19 cellular contexts compared by ENCODE assay signal in genomic region chr13:33244210-33244906, GRCh38. TPM values are rescaled to one million over a fixed set of nuclear protein-coding genes. Genes with fewer than 3 reads are reported as not detected.
DNase-seq lines count a peak whose midpoint lies in the region; ATAC-seq, FAIRE-seq and TF ChIP-seq lines count a peak whose summit lies in the region.
"Had no signal": no experiment of that assay in that cellular context is flagged by ENCODE, and none has a peak within 500 bp of the region (broad histone marks: within the 10 kb centered on the region; RNA-seq: fewer than 3 reads in every experiment).

No MANE protein-coding gene starts in this region.

- TF ChIP-seq POLR2A in IMR-90 (IDR thresholded peaks at IDR 0.05; ENCODE audit: low read depth, low read length), result no peak
- TF ChIP-seq POLR2A in heart left ventricle (IDR thresholded peaks at IDR 0.05), result no peak

- H3K27me3 ChIP-seq in IMR-90 (ENCODE audit: control insufficient read depth, insufficient read depth, low read length) (no peaks in the 10 kb centered on the region), astrocyte (ENCODE audit: insufficient read depth, low read length) (no peaks in the 10 kb centered on the region), heart left ventricle (no peaks in the 10 kb centered on the region)

- H4K5ac ChIP-seq in IMR-90 (ENCODE audit: low read depth, low read length), result peak overlapping the region; percentile 68; the same call in 1 of the 2 replicates

- peak overlapping the region; percentile 7; the same call in 1 of the 2 replicates for H3K18ac ChIP-seq in IMR-90 (ENCODE audit: low read depth, low read length)

- ATAC-seq in IMR-90 (ENCODE audit: low read depth) (no peak), heart left ventricle (peak in 3 of 4 donors; percentile 57 to 80 (median 62)), HG03460 (IDR thresholded peaks at IDR 0.05; ENCODE audit: unreplicated experiment) (no peak)

- peaks cover 39% of the 10 kb centered on the region for H3K4me1 Mint-ChIP-seq in astrocyte (ENCODE audit: low read depth, unreplicated experiment)
- no peaks in the 10 kb centered on the region for H3K4me1 Mint-ChIP-seq in nephron progenitor cell

- POLR2A ChIA-PET in IMR-90 (lab: Charles Lee; ENCODE audit: unreplicated experiment), result no interaction called here

- H2BK20ac ChIP-seq in IMR-90 (ENCODE audit: low read depth, low read length), result peak overlapping the region; percentile 39; the same call in 1 of the 2 replicates

- H3K27me3 Mint-ChIP-seq in astrocyte (ENCODE audit: low read depth, unreplicated experiment), result no peaks in the 10 kb centered on the region
- peaks cover 9% of the 10 kb centered on the region for H3K27me3 Mint-ChIP-seq in nephron progenitor cell (ENCODE audit: low read depth, poor library complexity)

- peak overlapping the region; percentile 34; the same call in 1 of the 2 replicates for H3K4ac ChIP-seq in IMR-90 (ENCODE audit: low read depth, low read length)

- no peaks in the 10 kb centered on the region for H4K20me1 ChIP-seq in IMR-90 (ENCODE audit: insufficient read depth, low read length)
- H4K20me1 ChIP-seq in astrocyte (ENCODE audit: insufficient read depth, low read length), result peaks cover 3% of the 10 kb centered on the region

- BruUV-seq in IMR-90 (replicated peaks; lab: Mats Ljungman, UMichigan), result no TSS peak

- peaks cover 28 to 52% of the 10 kb centered on the region in 2 experiments for H3K79me1 ChIP-seq in IMR-90 (ENCODE audit: low read depth in 1 of 2, low read length in 2 of 2)

- H3K27ac Mint-ChIP-seq in astrocyte (ENCODE audit: unreplicated experiment) (peak overlapping the region; percentile 41), nephron progenitor cell (peak overlapping the region; percentile 14)
- H3K27ac Mint-ChIP-seq: CD14-positive monocyte, H9 had no signal

- H3K9ac ChIP-seq in IMR-90 (ENCODE audit: low read depth, low read length), result no peak overlapping the region
- H3K9ac ChIP-seq in astrocyte (ENCODE audit: low read length), result no peak overlapping the region

- H3K9me3 ChIP-seq in IMR-90 (ENCODE audit: control insufficient read depth, insufficient read depth, low read length) (peaks cover 4% of the 10 kb centered on the region), astrocyte (ENCODE audit: insufficient read depth, low read depth, low read length) (no peaks in the 10 kb centered on the region), heart left ventricle (peaks cover 0 to 25% (median 2%) of the 10 kb centered on the region in 12 donors)

- CTCF ChIA-PET in IMR-90 (lab: Yijun Ruan, JAX), result interaction anchor here (1.1 kb wide), 1 partner anchor 16 kb away, joined by 3 read pairs; no protein-coding TSS in a partner anchor

- peak overlapping the region; percentile 44 for H2BK5ac ChIP-seq in IMR-90 (ENCODE audit: low read depth, low read length, poor library complexity, severe bottlenecking)

- peak overlapping the region; percentile 17 for H4K91ac ChIP-seq in IMR-90 (ENCODE audit: insufficient read depth, low read depth, low read length)

- intact Hi-C loops in IMR-90 (cut with micrococcal nuclease), result no loop called here
- intact Hi-C loops in heart left ventricle (cut with DNase I), result no loop called here
- intact Hi-C loops in head of caudate nucleus (cut with DNase I), result no loop called here

- peak overlapping the region; percentile 24; the same call in 1 of the 2 replicates for H2BK120ac ChIP-seq in IMR-90 (ENCODE audit: low read depth, low read length)

- H3K36me3 Mint-ChIP-seq in astrocyte (ENCODE audit: low read depth, unreplicated experiment) (peaks cover 22% of the 10 kb centered on the region), nephron progenitor cell (ENCODE audit: low read depth) (no peaks in the 10 kb centered on the region)
- H3K36me3 Mint-ChIP-seq: CD14-positive monocyte had no signal

- H3K9me1 ChIP-seq in IMR-90 (ENCODE audit: insufficient read depth, low read length), result peaks cover 5% of the 10 kb centered on the region

- 90% methylated on average over 3 of the region's 3 CpGs; no CpG with 5 or more reads in 1 of the 2 experiments for WGBS in IMR-90 (ENCODE audit: extremely low coverage in 2 of 2, insufficient read length in 1 of 2), 2 experiments
- 52 to 66% (median 54%) methylated on average over 3 of the region's 3 CpGs for WGBS in heart left ventricle, 4 donors

- peak overlapping the region; percentile 12; the same call in 1 of the 2 replicates for H3K23ac ChIP-seq in IMR-90 (ENCODE audit: low read depth, low read length)

- peaks cover 93% of the 10 kb centered on the region for H3K79me2 ChIP-seq in astrocyte (ENCODE audit: insufficient read depth, low read length)

- no peak overlapping the region for H2AK9ac ChIP-seq in IMR-90 (replicated peaks; ENCODE audit: low read depth, low read length, poor library complexity)

- H2BK15ac ChIP-seq in IMR-90 (ENCODE audit: low read depth, low read length), result no peak overlapping the region

- H3K27ac ChIP-seq in IMR-90 (ENCODE audit: insufficient read depth, low read length) (peak overlapping the region; percentile 8; the same call in 1 of the 2 replicates), astrocyte (ENCODE audit: low read depth, low read length) (peak overlapping the region; percentile 10), heart left ventricle (peak overlapping the region in 1 of 12 donors; percentile 14)

- H3K4me1 ChIP-seq in IMR-90 (ENCODE audit: control insufficient read depth, insufficient read depth, low read length) (peaks cover 9% of the 10 kb centered on the region), astrocyte (ENCODE audit: insufficient read depth, low read length) (peaks cover 17% of the 10 kb centered on the region), heart left ventricle (peaks cover 0 to 56% (median 9%) of the 10 kb centered on the region in 12 donors)
- H3K4me1 ChIP-seq: Caco-2 had no signal

- peak overlapping the region; percentile 70 for H3K14ac ChIP-seq in IMR-90 (replicated peaks; ENCODE audit: low read depth, low read length)

- H3K4me2 ChIP-seq in IMR-90 (ENCODE audit: low read depth, low read length) (no peak overlapping the region), astrocyte (ENCODE audit: low read length) (no peak overlapping the region)

- H2AFZ ChIP-seq in IMR-90 (replicated peaks; ENCODE audit: low read length, poor library complexity), result no peak overlapping the region
- no peak overlapping the region for H2AFZ ChIP-seq in astrocyte (ENCODE audit: low read depth, low read length)

- no peak for TF ChIP-seq RAD21 in IMR-90 (IDR thresholded peaks at IDR 0.05; ENCODE audit: low read length)

- H3K36me3 ChIP-seq in IMR-90 (ENCODE audit: control insufficient read depth, insufficient read depth, low read length) (peaks cover 18% of the 10 kb centered on the region), astrocyte (ENCODE audit: insufficient read depth, low read length) (peaks cover 13% of the 10 kb centered on the region), heart left ventricle (peaks cover 0 to 3% (median 0%) of the 10 kb centered on the region in 9 donors)

- H3K4me3 Mint-ChIP-seq in astrocyte (ENCODE audit: unreplicated experiment), result no peak overlapping the region
- no peak overlapping the region for H3K4me3 Mint-ChIP-seq in nephron progenitor cell
- H3K4me3 Mint-ChIP-seq: CD14-positive monocyte, H9 had no signal

- peak; percentile 5 for FAIRE-seq in astrocyte (lab: Jason Lieb, UNC)
- FAIRE-seq: HTR-8/SVneo had no signal

- TF ChIP-seq CTCF in IMR-90 (conservative IDR thresholded peaks at IDR 0.05; ENCODE audit: low read depth, low read length) (no peak), astrocyte (IDR thresholded peaks at IDR 0.05; ENCODE audit: insufficient read depth, low read depth, low read length) (no peak), heart left ventricle (IDR thresholded peaks at IDR 0.05) (no peak), nephron progenitor cell (IDR thresholded peaks at IDR 0.05) (no peak)

- DNase-seq in IMR-90, result no peak
- DNase-seq in astrocyte (ENCODE audit: low read depth), result no peak
- no peak for DNase-seq in heart left ventricle
- DNase-seq in nephron progenitor cell, result no peak
- no peak for DNase-seq in head of caudate nucleus
- no peak for DNase-seq in NCI-H1930 (lab: John Stamatoyannopoulos, UW)
- DNase-seq: Caco-2, DMS153, H9, MV-4-11, NCI-H1417, NCI-H187 treated with DMSO at 0.1 percent for 48 hours, NCI-H2171, NCI-H446, NCI-H69, RPMI8226 had no signal

- H3K4me3 ChIP-seq in IMR-90 (ENCODE audit: insufficient read depth, low read depth, low read length) (no peak overlapping the region), astrocyte (ENCODE audit: insufficient read depth, low read depth, low read length) (no peak overlapping the region), heart left ventricle (no peak overlapping the region)

- no peak overlapping the region for H3K56ac ChIP-seq in IMR-90 (ENCODE audit: extremely low read depth, insufficient read depth, low read length)

- in situ Hi-C loops in IMR-90 (cut with MboI; ENCODE audit: low sequenced_read_pairs), result no loop called here

- dilution Hi-C loops in IMR-90 (cut with HindIII; ENCODE audit: low sequenced_read_pairs, unreplicated experiment), result no loop called here

- 0 out of 2 replicates have a peak overlapping the region, but pooled peaks have one; percentile 24 for H2AK5ac ChIP-seq in IMR-90 (ENCODE audit: low read depth, low read length)

- H4K8ac ChIP-seq in IMR-90 (ENCODE audit: low read depth in 2 of 2, low read length in 2 of 2), result peak overlapping the region; percentile 14 to 23; a peak in 2 of 4 replicates

- H3K9me3 Mint-ChIP-seq in astrocyte (ENCODE audit: unreplicated experiment) (peaks cover 9% of the 10 kb centered on the region), nephron progenitor cell (peaks cover 26% of the 10 kb centered on the region)

TF ChIP-seq in IMR-90, 13 proteins besides CTCF, POLR2A, EP300 and RAD21 (continues in another document):
- TF ChIP-seq ELK1 (IDR thresholded peaks at IDR 0.05; ENCODE audit: borderline replicate concordance, low read depth, low read length) (no peak), MAZ (IDR thresholded peaks at IDR 0.05; ENCODE audit: borderline replicate concordance, low read depth, low read length) (no peak), MXI1 (IDR thresholded peaks at IDR 0.05; ENCODE audit: borderline replicate concordance, low read depth, low read length) (no peak), RCOR1 (IDR thresholded peaks at IDR 0.05; ENCODE audit: insufficient replicate concordance, low read length) (no peak)

RNA-seq across cellular contexts. Expression of gene STARD13, which starts 41.2 kb away (rescaled TPM):
- 46.6 and 46.9 TPM in 2 replicates for total RNA-seq in IMR-90 (2012; rRNA removed)
- polyA plus RNA-seq in IMR-90 (2012; rRNA removed), result 23.6 and 27.0 TPM in 2 replicates
- 11.8 and 14.7 TPM in 2 replicates for polyA plus RNA-seq in IMR-90 (2012; cell fraction: cytosol; rRNA removed)
- polyA plus RNA-seq in IMR-90 (2012; cell fraction: nucleus; rRNA removed; ENCODE audit: low replicate concordance), result 43.0 and 67.3 TPM in 2 replicates
- 28.7 and 30.1 TPM in 2 replicates for total RNA-seq in astrocyte
- 10 to 100 TPM; 18.6 to 39.2 (median 31.6) TPM for total RNA-seq in heart left ventricle
- polyA plus RNA-seq in heart left ventricle, result 10 to 100 TPM in 1 of 2 donors, 1 to 10 TPM in 1; 9.3 to 15.1 TPM

Comparison
In these comparisons a context has a peak if more than half of its experiments do, and no peak if none do; other contexts are left out.
1. ATAC-seq: peak in heart left ventricle (3 of 4); none in IMR-90 (single experiment) and HG03460 (single experiment).